1 cellular context compared by ENCODE assay signal in genomic region chr9:130920762-130921482, GRCh38.
TF ChIP-seq lines count a peak whose summit lies in the region.

No MANE protein-coding gene starts in this region.

TF ChIP-seq in K562, 482 proteins besides CTCF, POLR2A, EP300 and RAD21:
- TF ChIP-seq PPARD (CRISPR knock-in tag; IDR thresholded peaks at IDR 0.05): no peak
- 0 out of 4 replicates have a peak, but pooled peaks of 1 of the 2 experiments have one; percentile 23 for TF ChIP-seq SIN3A (IDR thresholded peaks at IDR 0.05; ENCODE audit: borderline replicate concordance in 2 of 2, control insufficient read depth in 1 of 2, low read depth in 2 of 2, low read length in 2 of 2)
- no peak for TF ChIP-seq ZFP1 (CRISPR knock-in tag; IDR thresholded peaks at IDR 0.05)
- 0 out of 2 replicates have a peak, but pooled peaks have one; percentile 24 for TF ChIP-seq ZKSCAN1 (IDR thresholded peaks at IDR 0.05; ENCODE audit: low read depth, low read length)
- 0 out of 2 replicates have a peak, but pooled peaks have one; percentile 9 for TF ChIP-seq HCFC1 (IDR thresholded peaks at IDR 0.05; ENCODE audit: low read depth, low read length)
- TF ChIP-seq RBM17 (IDR thresholded peaks at IDR 0.05; ENCODE audit: borderline replicate concordance, low read depth, low read length): no peak
- no peak for TF ChIP-seq ZC3H4 (CRISPR knock-in tag; IDR thresholded peaks at IDR 0.05; ENCODE audit: borderline replicate concordance)
- TF ChIP-seq STAT6 (CRISPR knock-in tag; IDR thresholded peaks at IDR 0.05): no peak
- no peak for TF ChIP-seq ARID3A (IDR thresholded peaks at IDR 0.05; ENCODE audit: borderline replicate concordance, low read depth, low read length)
- 0 out of 2 replicates have a peak, but pooled peaks have one; percentile 1 for TF ChIP-seq SREBF1 (IDR thresholded peaks at IDR 0.05; ENCODE audit: borderline replicate concordance, low read depth, low read length)
- TF ChIP-seq ZHX1 (conservative IDR thresholded peaks at IDR 0.05; ENCODE audit: low read length): 0 out of 2 replicates have a peak, but pooled peaks have one; percentile 9
